5 cellular contexts compared by ENCODE assay signal in genomic region chr5:9353048-9353447, GRCh38.
DNase-seq lines count a peak whose midpoint lies in the region; ATAC-seq, FAIRE-seq and TF ChIP-seq lines count a peak whose summit lies in the region.
"Not testable (repeated sequence)": the region's sequence is repeated elsewhere in the genome, so short reads cannot be mapped to it uniquely, and the experiment has no call there.

No MANE protein-coding gene starts in this region.

- not testable (repeated sequence) for BruUV-seq in HepG2 (replicated peaks; lab: Mats Ljungman, UMichigan)

- TF ChIP-seq POLR2A in HepG2 (IDR thresholded peaks at IDR 0.05; ENCODE audit: insufficient read depth in 1 of 2, low read depth in 2 of 2, low read length in 2 of 2) = not testable (repeated sequence)

- intact Hi-C loops in HepG2 (cut with micrococcal nuclease; ENCODE audit: unreplicated experiment) = not testable (repeated sequence)

- not testable (repeated sequence) for H3K27me3 Mint-ChIP-seq in HFFc6 (ENCODE audit: insufficient read depth); WTC11 (ENCODE audit: low read depth); chondrocyte (ENCODE audit: low read depth)

- H3K27ac Mint-ChIP-seq in HFFc6 (peak overlapping the region; percentile 50; the same call in 1 of the 2 replicates), chondrocyte (ENCODE audit: unreplicated experiment) (peak overlapping the region; percentile 47)
- H3K27ac Mint-ChIP-seq in WTC11 = not testable (repeated sequence)

- H3K4me3 Mint-ChIP-seq in HFFc6; WTC11; chondrocyte (ENCODE audit: unreplicated experiment): not testable (repeated sequence)

- H3K9ac ChIP-seq in HepG2 (ENCODE audit: insufficient read depth, low read depth, low read length) = not testable (repeated sequence)

- DNase-seq in HFFc6; WTC11 (ENCODE audit: low spot score); chondrocyte (ENCODE audit: low spot score); HepG2 (ENCODE audit: low spot score): not testable (repeated sequence)

- not testable (repeated sequence) for H3K9me3 Mint-ChIP-seq in HFFc6; WTC11; chondrocyte (ENCODE audit: low read depth)

- not testable (repeated sequence) for H3K4me1 ChIP-seq in HEK293 (ENCODE audit: control insufficient read depth, insufficient read depth, low read length); HepG2 (ENCODE audit: insufficient read depth, low read length)

- H3K36me3 Mint-ChIP-seq in HFFc6 (ENCODE audit: low read depth) = peaks cover 24% of the 10 kb centered on the region
- H3K36me3 Mint-ChIP-seq in WTC11; chondrocyte (ENCODE audit: low read depth): not testable (repeated sequence)

- not testable (repeated sequence) for H3K79me2 ChIP-seq in HepG2 (ENCODE audit: insufficient read depth, low read length)

- not testable (repeated sequence) for TF ChIP-seq EP300 in HepG2 (IDR thresholded peaks at IDR 0.05; ENCODE audit: low read depth in 2 of 2, low read length in 2 of 2); HepG2 (CRISPR knock-in tag; IDR thresholded peaks at IDR 0.05; ENCODE audit: borderline replicate concordance)

- H3K36me3 ChIP-seq in HEK293 (ENCODE audit: control insufficient read depth in 2 of 2, insufficient read depth in 1 of 2, low read length in 2 of 2); HepG2 (replicated peaks in 1 of 2; ENCODE audit: control insufficient read depth in 1 of 2, insufficient read depth in 2 of 2, low read length in 2 of 2): not testable (repeated sequence)

- FAIRE-seq in HepG2 (lab: Jason Lieb, UNC) = not testable (repeated sequence)

- CTCF ChIA-PET in HEK293 (lab: Yijun Ruan, JAX) = interaction anchor here (1.2 kb wide), 1 partner anchor 9 kb away, joined by 5 read pairs; no protein-coding TSS in a partner anchor
- CTCF ChIA-PET in WTC11 (lab: Charles Lee); HepG2 (lab: Yijun Ruan, JAX; ENCODE audit: low intra/inter-chr PET ratio, low total read pairs): not testable (repeated sequence)

- in situ Hi-C loops in HepG2 (cut with HindIII; ENCODE audit: extremely low pct_ligation_motif_present, low pct_unique_long_range_greater_than_20kb) = not testable (repeated sequence)

- H3K27me3 ChIP-seq in HepG2 (ENCODE audit: control insufficient read depth in 1 of 2, insufficient read depth in 2 of 2, low read length in 2 of 2) = not testable (repeated sequence)

- not testable (repeated sequence) for TF ChIP-seq CTCF in HEK293 (tag by site-specific recombination; IDR thresholded peaks at IDR 0.05); HFFc6 (IDR thresholded peaks at IDR 0.05); WTC11 (IDR thresholded peaks at IDR 0.05); chondrocyte (IDR thresholded peaks at IDR 0.05); HepG2 (CRISPR knock-in tag; IDR thresholded peaks at IDR 0.05)

- H3K27ac ChIP-seq in HEK293 (ENCODE audit: extremely low read depth, low read depth, low read length); HepG2 (ENCODE audit: extremely low read length, insufficient read depth, low read length): not testable (repeated sequence)

- H3K4me1 Mint-ChIP-seq in HFFc6 (ENCODE audit: low read depth) (peaks cover 74% of the 10 kb centered on the region), chondrocyte (ENCODE audit: low read depth) (peaks cover 77% of the 10 kb centered on the region)
- H3K4me1 Mint-ChIP-seq in WTC11 = not testable (repeated sequence)

- not testable (repeated sequence) for TF ChIP-seq RAD21 in HepG2 (CRISPR knock-in tag; IDR thresholded peaks at IDR 0.05)

- POLR2A ChIA-PET in HEK293 (lab: Yijun Ruan, JAX); WTC11 (lab: Charles Lee); HepG2 (lab: Yijun Ruan, JAX): not testable (repeated sequence)

- not testable (repeated sequence) for H4K20me1 ChIP-seq in HepG2 (ENCODE audit: insufficient read depth, low read length)

- H3K9me3 ChIP-seq in HEK293 (ENCODE audit: control insufficient read depth, insufficient read depth, low read depth, low read length); HepG2 (ENCODE audit: low read length): not testable (repeated sequence)

- not testable (repeated sequence) for H3K4me3 ChIP-seq in HEK293 (ENCODE audit: low read depth, low read length); HepG2 (replicated peaks in 1 of 3; ENCODE audit: insufficient read depth in 1 of 3, low read depth in 2 of 3, low read length in 3 of 3)

- not testable (repeated sequence) for H3K4me2 ChIP-seq in HepG2 (ENCODE audit: low read depth, low read length)

- not testable (repeated sequence) for ATAC-seq in WTC11, HepG2

- H2AFZ ChIP-seq in HepG2 (ENCODE audit: low read length) = not testable (repeated sequence)

TF ChIP-seq in HEK293, 187 proteins besides CTCF, POLR2A, EP300 and RAD21:
- peak; percentile 92 for TF ChIP-seq PRDM1 (tag by site-specific recombination; IDR thresholded peaks at IDR 0.05)

TF ChIP-seq in WTC11, 78 proteins besides CTCF, POLR2A, EP300 and RAD21:
- TF ChIP-seq, protein P1, sequence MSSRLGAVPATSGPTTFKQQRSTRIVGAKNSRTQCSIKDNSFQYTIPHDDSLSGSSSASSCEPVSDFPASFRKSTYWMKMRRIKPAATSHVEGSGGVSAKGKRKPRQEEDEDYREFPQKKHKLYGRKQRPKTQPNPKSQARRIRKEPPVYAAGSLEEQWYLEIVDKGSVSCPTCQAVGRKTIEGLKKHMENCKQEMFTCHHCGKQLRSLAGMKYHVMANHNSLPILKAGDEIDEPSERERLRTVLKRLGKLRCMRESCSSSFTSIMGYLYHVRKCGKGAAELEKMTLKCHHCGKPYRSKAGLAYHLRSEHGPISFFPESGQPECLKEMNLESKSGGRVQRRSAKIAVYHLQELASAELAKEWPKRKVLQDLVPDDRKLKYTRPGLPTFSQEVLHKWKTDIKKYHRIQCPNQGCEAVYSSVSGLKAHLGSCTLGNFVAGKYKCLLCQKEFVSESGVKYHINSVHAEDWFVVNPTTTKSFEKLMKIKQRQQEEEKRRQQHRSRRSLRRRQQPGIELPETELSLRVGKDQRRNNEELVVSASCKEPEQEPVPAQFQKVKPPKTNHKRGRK (CRISPR knock-in tag; IDR thresholded peaks at IDR 0.05; ENCODE audit: borderline replicate concordance) = 0 out of 2 replicates have a peak, but pooled peaks have one; percentile 21

TF ChIP-seq in HepG2, 621 proteins besides CTCF, POLR2A, EP300 and RAD21:
- TF ChIP-seq PCBP1 (IDR thresholded peaks at IDR 0.05; ENCODE audit: borderline replicate concordance, low read depth, low read length) (0 out of 2 replicates have a peak, but pooled peaks have one; percentile 58), SRSF9 (IDR thresholded peaks at IDR 0.05; ENCODE audit: borderline replicate concordance, insufficient read depth, low read depth, low read length, poor library complexity, severe bottlenecking) (peak; percentile 60), HNRNPK (IDR thresholded peaks at IDR 0.05; ENCODE audit: low read depth, low read length, poor library complexity, severe bottlenecking) (peak; percentile 68)
